25 cellular contexts compared by ENCODE assay signal in genomic region chr9:22049411-22049810, GRCh38. TPM values are rescaled to one million over a fixed set of nuclear protein-coding genes. Genes with fewer than 3 reads are reported as not detected.
A peak's percentile ranks its signal among the peaks of the same experiment; 100 is the strongest.
DNase-seq lines count a peak whose midpoint lies in the region; ATAC-seq, FAIRE-seq and TF ChIP-seq lines count a peak whose summit lies in the region.
"Had no signal": no experiment of that assay in that cellular context is flagged by ENCODE, and none has a peak within 500 bp of the region (broad histone marks: within the 10 kb centered on the region; RNA-seq: fewer than 3 reads in every experiment).

No MANE protein-coding gene starts in this region.

- peak overlapping the region in 10 of 11 experiments; percentile 30 to 80 (median 68); a peak in 18 of 22 replicates for H3K4me2 ChIP-seq in BLaER1 treated with 17β-estradiol and CSF1 and Interleukin-3, amounts not matched to agents 10 nM and 100 nM
- no peak overlapping the region for H3K4me2 ChIP-seq in IMR-90 (ENCODE audit: low read depth, low read length)
- H3K4me2 ChIP-seq: GM23338 had no signal

- H3K4me3 Mint-ChIP-seq in Caco-2 (ENCODE audit: unreplicated experiment): no peak overlapping the region
- H3K4me3 Mint-ChIP-seq: activated naive CD8-positive, alpha-beta T cell treated with anti-CD3 and anti-CD28 coated beads, Interleukin-2, amount 10 ng/mL, durations not matched to agents 7 days and 5 days; central memory CD8-positive, alpha-beta T cell; endodermal cell; GM23338; T-cell had no signal

- no peaks in the 10 kb centered on the region for H3K9me1 ChIP-seq in IMR-90 (ENCODE audit: insufficient read depth, low read length)

- H3K36me3 Mint-ChIP-seq in Caco-2 (ENCODE audit: insufficient read depth, unreplicated experiment): no peaks in the 10 kb centered on the region
- H3K36me3 Mint-ChIP-seq: naive B cell, T-cell had no signal

- no peak overlapping the region for H2BK5ac ChIP-seq in IMR-90 (ENCODE audit: low read depth, low read length, poor library complexity, severe bottlenecking)

- no peaks in the 10 kb centered on the region for H3K27me3 Mint-ChIP-seq in Caco-2 (ENCODE audit: insufficient read depth, unreplicated experiment)
- H3K27me3 Mint-ChIP-seq: activated naive CD8-positive, alpha-beta T cell treated with anti-CD3 and anti-CD28 coated beads, Interleukin-2, amount 10 ng/mL, durations not matched to agents 7 days and 5 days; central memory CD8-positive, alpha-beta T cell; naive B cell; T-cell had no signal

- no peaks in the 10 kb centered on the region for H3K9me3 Mint-ChIP-seq in Caco-2 (ENCODE audit: unreplicated experiment)
- H3K9me3 Mint-ChIP-seq: activated naive CD8-positive, alpha-beta T cell treated with anti-CD3 and anti-CD28 coated beads, Interleukin-2, amount 10 ng/mL, durations not matched to agents 7 days and 5 days; central memory CD8-positive, alpha-beta T cell; endodermal cell; GM23338; naive B cell; T-cell had no signal

- H3K27ac ChIP-seq in BLaER1 treated with 17β-estradiol and CSF1 and Interleukin-3, amounts not matched to agents 10 nM and 100 nM: peak overlapping the region in 7 of 11 experiments; percentile 76 to 89 (median 81); a peak in 13 of 22 replicates
- H3K27ac ChIP-seq in IMR-90 (ENCODE audit: insufficient read depth, low read length) (no peak overlapping the region), foreskin keratinocyte (no peak overlapping the region)
- H3K27ac ChIP-seq: lower lobe of right lung, pancreas, tibial artery had no signal

- no peaks in the 10 kb centered on the region for H3K4me1 Mint-ChIP-seq in Caco-2 (ENCODE audit: low read depth, unreplicated experiment)
- H3K4me1 Mint-ChIP-seq: GM23338 had no signal

- no peak overlapping the region for H3K18ac ChIP-seq in IMR-90 (ENCODE audit: low read depth, low read length)

- no peak for TF ChIP-seq CTCF in IMR-90 (conservative IDR thresholded peaks at IDR 0.05; ENCODE audit: low read depth, low read length)
- no peak for TF ChIP-seq CTCF in bronchial epithelial cell (IDR thresholded peaks at IDR 0.05; ENCODE audit: insufficient read depth, low read length, severe bottlenecking)
- TF ChIP-seq CTCF in Caco-2 (IDR thresholded peaks at IDR 0.05; ENCODE audit: insufficient read depth in 1 of 2, low read depth in 1 of 2, low read length in 1 of 2, severe bottlenecking in 1 of 2, unreplicated experiment in 1 of 2): no peak
- TF ChIP-seq CTCF in foreskin keratinocyte (conservative IDR thresholded peaks at IDR 0.05): no peak

- H3K4me1 ChIP-seq in BLaER1 treated with 17β-estradiol and CSF1 and Interleukin-3, amounts not matched to agents 10 nM and 100 nM: peaks cover 44 to 89% (median 74%) of the 10 kb centered on the region in 10 experiments
- peaks cover 2% of the 10 kb centered on the region for H3K4me1 ChIP-seq in IMR-90 (ENCODE audit: control insufficient read depth, insufficient read depth, low read length)
- H3K4me1 ChIP-seq in Caco-2: peaks cover 22% of the 10 kb centered on the region; the same call in 1 of the 2 replicates
- peaks cover 18% of the 10 kb centered on the region for H3K4me1 ChIP-seq in foreskin keratinocyte
- H3K4me1 ChIP-seq: lower lobe of right lung, pancreas, tibial artery had no signal

- ATAC-seq in IMR-90 (ENCODE audit: low read depth): no peak
- no peak for ATAC-seq in HG03095 (IDR thresholded peaks at IDR 0.05; ENCODE audit: unreplicated experiment)
- no peak for ATAC-seq in foreskin keratinocyte
- ATAC-seq: GM23338, lower lobe of right lung, pancreas, T-cell had no signal

- no peak overlapping the region for H2BK120ac ChIP-seq in IMR-90 (ENCODE audit: low read depth, low read length)

- H3K9ac ChIP-seq in BLaER1 treated with 17β-estradiol and CSF1 and Interleukin-3, amounts not matched to agents 10 nM and 100 nM: peak overlapping the region in 1 of 11 experiments; percentile 25; a peak in 1 of 22 replicates
- H3K9ac ChIP-seq in IMR-90 (ENCODE audit: low read depth, low read length): no peak overlapping the region

- no peaks in the 10 kb centered on the region for H4K20me1 ChIP-seq in BLaER1 treated with 17β-estradiol and CSF1 and Interleukin-3, amounts not matched to agents 10 nM and 100 nM
- H4K20me1 ChIP-seq in IMR-90 (ENCODE audit: insufficient read depth, low read length): peaks cover 3% of the 10 kb centered on the region; the same call in 1 of the 2 replicates

- TF ChIP-seq RAD21 in IMR-90 (IDR thresholded peaks at IDR 0.05; ENCODE audit: low read length): no peak

- H3K79me1 ChIP-seq in IMR-90 (ENCODE audit: low read depth in 1 of 2, low read length in 2 of 2): no peaks in the 10 kb centered on the region

- no peak overlapping the region for H3K4me3 ChIP-seq in BLaER1 treated with 17β-estradiol and CSF1 and Interleukin-3, amounts not matched to agents 10 nM and 100 nM
- no peak overlapping the region for H3K4me3 ChIP-seq in IMR-90 (ENCODE audit: insufficient read depth, low read depth, low read length)
- no peak overlapping the region for H3K4me3 ChIP-seq in bronchial epithelial cell (ENCODE audit: low read depth, low read length)
- H3K4me3 ChIP-seq in Caco-2 (ENCODE audit: low read depth, low read length): no peak overlapping the region
- H3K4me3 ChIP-seq: GM23338, lower lobe of right lung, pancreas, tibial artery had no signal

- no peak overlapping the region for H2AK9ac ChIP-seq in IMR-90 (replicated peaks; ENCODE audit: low read depth, low read length, poor library complexity)

- BruUV-seq in IMR-90 (replicated peaks; lab: Mats Ljungman, UMichigan) (no TSS peak), Caco-2 (replicated peaks; lab: Mats Ljungman, UMichigan) (no TSS peak)

- no peaks in the 10 kb centered on the region for H3K9me3 ChIP-seq in BLaER1 treated with 17β-estradiol and CSF1 and Interleukin-3, amounts not matched to agents 10 nM and 100 nM (replicated peaks in 1 of 11)
- H3K9me3 ChIP-seq in IMR-90 (ENCODE audit: control insufficient read depth, insufficient read depth, low read length) (no peaks in the 10 kb centered on the region), Caco-2 (no peaks in the 10 kb centered on the region)
- H3K9me3 ChIP-seq: lower lobe of right lung, pancreas, tibial artery had no signal

- in situ Hi-C loops in IMR-90 (cut with MboI; ENCODE audit: low sequenced_read_pairs): no loop called here

- peaks cover 0 to 5% (median 0%) of the 10 kb centered on the region in 11 experiments; a peak in 1 of 22 replicates for H3K36me3 ChIP-seq in BLaER1 treated with 17β-estradiol and CSF1 and Interleukin-3, amounts not matched to agents 10 nM and 100 nM
- no peaks in the 10 kb centered on the region for H3K36me3 ChIP-seq in IMR-90 (ENCODE audit: control insufficient read depth, insufficient read depth, low read length)
- no peaks in the 10 kb centered on the region for H3K36me3 ChIP-seq in bronchial epithelial cell (ENCODE audit: control insufficient read depth, insufficient read depth, low read length)
- no peaks in the 10 kb centered on the region for H3K36me3 ChIP-seq in Caco-2 (ENCODE audit: control insufficient read depth, insufficient read depth, low read length)
- H3K36me3 ChIP-seq: lower lobe of right lung, pancreas, tibial artery had no signal

- TF ChIP-seq POLR2A in IMR-90 (IDR thresholded peaks at IDR 0.05; ENCODE audit: low read depth, low read length): no peak
- TF ChIP-seq POLR2A in GM12891 (IDR thresholded peaks at IDR 0.05; ENCODE audit: low read depth, low read length): no peak

- no peak overlapping the region for H3K56ac ChIP-seq in IMR-90 (ENCODE audit: extremely low read depth, insufficient read depth, low read length)

- H4K91ac ChIP-seq in IMR-90 (ENCODE audit: insufficient read depth, low read depth, low read length): no peak overlapping the region

- POLR2A ChIA-PET in IMR-90 (lab: Charles Lee; ENCODE audit: unreplicated experiment): no interaction called here
- POLR2A ChIA-PET in Caco-2 (lab: Charles Lee): interaction anchor here (0.5 kb wide), 1 partner anchor 116 kb away, joined by 7 read pairs; no protein-coding TSS in a partner anchor

- DNase-seq in IMR-90 (peak; percentile 50), bronchial epithelial cell (ENCODE audit: low read depth) (peak; percentile 38), kidney glomerular epithelial cell (lab: John Stamatoyannopoulos, UW) (peak; percentile 9), GM12891 (ENCODE audit: insufficient read length, low spot score) (no peak), Caco-2 (no peak), foreskin keratinocyte (no peak)
- DNase-seq: activated CD4-positive, alpha-beta T cell treated with anti-CD3 and anti-CD28 coated beads, Interleukin-2, amount 50 U/mL, for 48 hours; activated naive CD8-positive, alpha-beta T cell treated with anti-CD3 and anti-CD28 coated beads, Interleukin-2, amount 10 ng/mL, durations not matched to agents 7 days and 5 days; activated T-cell treated with anti-CD3 and anti-CD28 coated beads, Interleukin-2, amount 50 U/mL, for 48 hours; AML-193; endodermal cell; GDM1; Karpas-422; lower lobe of right lung; naive B cell; NCI-H1436 treated with DMSO at 0.1 percent for 48 hours; pancreas; T-cell; tibial artery had no signal

- WGBS in IMR-90 (ENCODE audit: extremely low coverage in 2 of 2, insufficient read length in 1 of 2), 2 experiments: no CpG with 5 or more reads among the region's 1 CpG

- no peak overlapping the region for H2BK15ac ChIP-seq in IMR-90 (ENCODE audit: low read depth, low read length)

- no peak overlapping the region for H4K8ac ChIP-seq in IMR-90 (ENCODE audit: low read depth in 2 of 2, low read length in 2 of 2)

- intact Hi-C loops in IMR-90 (cut with micrococcal nuclease) (no loop called here), Caco-2 (cut with micrococcal nuclease; ENCODE audit: unreplicated experiment) (no loop called here)

- no peak overlapping the region for H3K23ac ChIP-seq in IMR-90 (ENCODE audit: low read depth, low read length)

- dilution Hi-C loops in IMR-90 (cut with HindIII; ENCODE audit: low sequenced_read_pairs, unreplicated experiment): no loop called here

- no peaks in the 10 kb centered on the region for H3K27me3 ChIP-seq in BLaER1 treated with 17β-estradiol and CSF1 and Interleukin-3, amounts not matched to agents 10 nM and 100 nM
- H3K27me3 ChIP-seq in IMR-90 (ENCODE audit: control insufficient read depth, insufficient read depth, low read length) (no peaks in the 10 kb centered on the region), bronchial epithelial cell (ENCODE audit: control insufficient read depth, insufficient read depth, low read length) (no peaks in the 10 kb centered on the region), Caco-2 (replicated peaks; ENCODE audit: control insufficient read depth, insufficient read depth, low read length) (no peaks in the 10 kb centered on the region), foreskin keratinocyte (no peaks in the 10 kb centered on the region)
- H3K27me3 ChIP-seq: pancreas, tibial artery had no signal

- H2AFZ ChIP-seq in IMR-90 (replicated peaks; ENCODE audit: low read length, poor library complexity): no peak overlapping the region
- H2AFZ ChIP-seq: GM23338 had no signal

- CTCF ChIA-PET in IMR-90 (lab: Yijun Ruan, JAX) (interaction anchor here (1.0 to 1.4 kb wide), 2 partner anchors 70 to 190 kb away, joined by 3 to 5 read pairs; no protein-coding TSS in a partner anchor), Caco-2 (lab: Charles Lee) (interaction anchor here (1.3 kb wide), 1 partner anchor 40 kb away, joined by 3 read pairs; the partner anchor contains the start of gene CDKN2B)

- H4K5ac ChIP-seq in IMR-90 (ENCODE audit: low read depth, low read length): no peak overlapping the region

- FAIRE-seq in bronchial epithelial cell (lab: Jason Lieb, UNC) (no peak), GM12891 (lab: Jason Lieb, UNC) (no peak)
- FAIRE-seq: GM12892, pancreas had no signal

- H2AK5ac ChIP-seq in IMR-90 (ENCODE audit: low read depth, low read length): no peak overlapping the region

- H3K14ac ChIP-seq in IMR-90 (replicated peaks; ENCODE audit: low read depth, low read length): no peak overlapping the region

- no peak overlapping the region for H3K27ac Mint-ChIP-seq in Caco-2 (ENCODE audit: unreplicated experiment)
- H3K27ac Mint-ChIP-seq: activated naive CD8-positive, alpha-beta T cell treated with anti-CD3 and anti-CD28 coated beads, Interleukin-2, amount 10 ng/mL, durations not matched to agents 7 days and 5 days; endodermal cell; GM23338; T-cell had no signal

- no peak overlapping the region for H3K4ac ChIP-seq in IMR-90 (ENCODE audit: low read depth, low read length)

- no peak overlapping the region for H2BK20ac ChIP-seq in IMR-90 (ENCODE audit: low read depth, low read length)

RNA-seq across cellular contexts. Expression of gene CDKN2B, which starts 40.3 kb away (rescaled TPM):
- total RNA-seq in IMR-90 (2012; rRNA removed) (3.6 and 5.6 TPM in 2 replicates), bronchial epithelial cell (29.2 and 64.0 TPM in 2 replicates), Caco-2 (2022) (7.6 and 8.2 TPM in 2 replicates), foreskin keratinocyte (4.7 and 9.0 TPM in 2 replicates)
- polyA plus RNA-seq in IMR-90 (2012; rRNA removed) (7.3 and 8.2 TPM in 2 replicates), foreskin keratinocyte (2.9 and 4.3 TPM in 2 replicates)
- polyA plus RNA-seq in IMR-90 (2012; cell fraction: cytosol; rRNA removed): 4.0 and 5.4 TPM in 2 replicates
- polyA plus RNA-seq in IMR-90 (2012; cell fraction: nucleus; rRNA removed; ENCODE audit: low replicate concordance): 20.4 and 30.8 TPM in 2 replicates
- not detected for polyA plus RNA-seq in GM12891 (2012; ENCODE audit: low read depth, missing spikeins)
- total RNA-seq: skeletal muscle tissue had no signal

RNA-seq across cellular contexts. Expression of gene CDKN2B-AS1, which starts 54.8 kb away (rescaled TPM):
- total RNA-seq in IMR-90 (2012; rRNA removed): 1.1 and 1.7 TPM in 2 replicates
- 0.70 and 1.0 TPM in 2 replicates for polyA plus RNA-seq in IMR-90 (2012; rRNA removed)
- polyA plus RNA-seq in IMR-90 (2012; cell fraction: cytosol; rRNA removed): 0.12 and 0.25 TPM in 2 replicates
- polyA plus RNA-seq in IMR-90 (2012; cell fraction: nucleus; rRNA removed; ENCODE audit: low replicate concordance): 0.82 and 7.2 TPM in 2 replicates
- total RNA-seq in bronchial epithelial cell: 0.53 and 1.0 TPM in 2 replicates
- 0.14 TPM for polyA plus RNA-seq in GM12891 (2012; ENCODE audit: low read depth, missing spikeins)
- total RNA-seq in Caco-2 (2022): 1.2 and 2.1 TPM in 2 replicates
- total RNA-seq in foreskin keratinocyte: 0.71 and 1.4 TPM in 2 replicates
- 0.56 and 0.67 TPM in 2 replicates for polyA plus RNA-seq in foreskin keratinocyte
- total RNA-seq: endodermal cell had no signal
- polyA plus RNA-seq: GM23338 had no signal

RNA-seq across cellular contexts. Expression of gene CDKN2A, which starts 55.2 kb away (rescaled TPM):
- 11.3 and 17.5 TPM in 2 replicates for total RNA-seq in IMR-90 (2012; rRNA removed)
- polyA plus RNA-seq in IMR-90 (2012; rRNA removed): 75.3 and 143 TPM in 2 replicates
- polyA plus RNA-seq in IMR-90 (2012; cell fraction: cytosol; rRNA removed): 94.9 and 145 TPM in 2 replicates
- 55.5 and 101 TPM in 2 replicates for polyA plus RNA-seq in IMR-90 (2012; cell fraction: nucleus; rRNA removed; ENCODE audit: low replicate concordance)
- 1.6 and 3.5 TPM in 2 replicates for total RNA-seq in bronchial epithelial cell
- polyA plus RNA-seq in GM12891 (2012; ENCODE audit: low read depth, missing spikeins): 5.8 TPM
- total RNA-seq in Caco-2 (2022): 46.6 and 48.0 TPM in 2 replicates
- 4.9 and 12.8 TPM in 2 replicates for total RNA-seq in foreskin keratinocyte
- 10.1 and 20.8 TPM in 2 replicates for polyA plus RNA-seq in foreskin keratinocyte
- total RNA-seq: skeletal muscle tissue had no signal

Comparison
In these comparisons a context has a peak if more than half of its experiments do, and no peak if none do; other contexts are left out.
1. H3K27ac ChIP-seq: peak in BLaER1 treated with 17β-estradiol and CSF1 and Interleukin-3, amounts not matched to agents 10 nM and 100 nM (7 of 11); none in IMR-90 (single experiment) and foreskin keratinocyte (single experiment).
2. DNase-seq: peak in IMR-90 (single experiment), bronchial epithelial cell (single experiment) and kidney glomerular epithelial cell (single experiment); none in GM12891 (single experiment), Caco-2 (0 of 2) and foreskin keratinocyte (0 of 2).